Comparison of ENCODE assay signal across 25 cellular contexts in genomic region chr14:31009836-31010618, GRCh38.
"Had no signal": no experiment of that assay in that cellular context is flagged by ENCODE, and none has a peak within 500 bp of the region (broad histone marks: within the 10 kb centered on the region; RNA-seq: fewer than 3 reads in every experiment).

No MANE protein-coding gene starts in this region.

- H3K27me3 ChIP-seq: colonic mucosa, esophagus squamous epithelium, gastrocnemius medialis, heart right ventricle, left lung had no signal

- H3K4me1 ChIP-seq: colonic mucosa, left lung, lower lobe of right lung had no signal

- FAIRE-seq: endometrium, islet of Langerhans, keratinocyte had no signal

- H3K9me3 ChIP-seq: colonic mucosa, esophagus squamous epithelium, gastrocnemius medialis, heart right ventricle, left lung, lower lobe of right lung, mucosa of descending colon had no signal

- H3K27ac ChIP-seq: colonic mucosa, epithelial cell of prostate, esophagus squamous epithelium, gastrocnemius medialis, heart right ventricle, left lung, lower lobe of right lung had no signal

- ATAC-seq: effector memory CD8-positive, alpha-beta T cell; esophagus mucosa; gastrocnemius medialis; heart right ventricle; left cardiac atrium; left lung; left ventricle myocardium superior; lower lobe of right lung; mucosa of descending colon had no signal

- H3K4me3 ChIP-seq: colonic mucosa, esophagus squamous epithelium, gastrocnemius medialis, heart right ventricle, left lung, lower lobe of right lung, mucosa of descending colon had no signal

- DNase-seq: colonic mucosa; cortex of kidney; effector CD8-positive, alpha-beta T cell; effector memory CD8-positive, alpha-beta T cell; endodermal cell; erythroblast; esophagus squamous epithelium; foreskin fibroblast; foreskin melanocyte; gastrocnemius medialis; glutamatergic neuron; head of caudate nucleus; heart right ventricle; hippocampal formation; left cardiac atrium; left lung; left ventricle myocardium superior; lower lobe of right lung; mesenchymal stem cell; mucosa of descending colon had no signal

- H3K36me3 ChIP-seq: colonic mucosa had no signal
